Comparison of ENCODE assay signal across 28 cellular contexts in the genomic region with DNA sequence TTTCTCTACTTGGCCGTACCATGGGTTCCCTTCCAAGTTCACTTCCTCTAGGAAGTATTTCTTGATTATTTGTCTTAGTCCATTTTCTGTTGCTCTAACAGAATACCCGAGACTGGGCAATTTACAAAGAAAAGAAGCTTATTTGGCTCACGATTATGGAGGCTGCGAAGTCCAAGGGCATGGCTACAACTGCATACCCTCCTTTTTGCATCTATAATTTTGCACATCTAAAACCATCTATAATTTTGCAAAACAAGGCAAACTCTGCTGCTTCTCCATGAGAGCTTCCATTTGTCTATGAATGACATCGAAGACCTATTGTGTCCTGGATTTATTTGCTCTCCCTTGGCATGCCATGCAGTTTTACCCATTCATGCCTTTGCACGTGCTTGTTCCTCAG.
"Had no signal": no experiment of that assay in that cellular context is flagged by ENCODE, and none has a peak within 500 bp of the region (broad histone marks: within the 10 kb centered on the region; RNA-seq: fewer than 3 reads in every experiment).

No MANE protein-coding gene starts in this region.

- H3K4me1 Mint-ChIP-seq: endodermal cell had no signal

- H3K4me3 ChIP-seq: colonic mucosa, coronary artery, dorsolateral prefrontal cortex, esophagus muscularis mucosa, esophagus squamous epithelium, gastrocnemius medialis, gastroesophageal sphincter, heart left ventricle, heart right ventricle had no signal

- H3K36me3 ChIP-seq: colonic mucosa, esophagus squamous epithelium, gastrocnemius medialis, heart left ventricle, heart right ventricle had no signal

- H3K4me3 Mint-ChIP-seq: dendritic cell treated with granulocyte-macrophage colony-stimulating factor and Interleukin-4, amounts not matched to agents 40 ng/mL and 50 ng/mL, for 4 days; effector memory CD8-positive, alpha-beta T cell; endodermal cell had no signal

- ATAC-seq: effector memory CD8-positive, alpha-beta T cell; foreskin keratinocyte; gastrocnemius medialis; gastroesophageal sphincter; heart left ventricle; heart right ventricle had no signal

- FAIRE-seq: colon, endometrium, endothelial cell of umbilical vein, frontal cortex had no signal

- H3K27me3 Mint-ChIP-seq: effector memory CD8-positive, alpha-beta T cell had no signal

- H3K4me1 ChIP-seq: colonic mucosa had no signal

- H3K27me3 ChIP-seq: colonic mucosa, dorsolateral prefrontal cortex, esophagus muscularis mucosa, foreskin keratinocyte, gastrocnemius medialis, gastroesophageal sphincter, heart left ventricle, heart right ventricle had no signal

- H3K9me3 Mint-ChIP-seq: dendritic cell treated with granulocyte-macrophage colony-stimulating factor and Interleukin-4, amounts not matched to agents 40 ng/mL and 50 ng/mL, for 4 days; effector memory CD8-positive, alpha-beta T cell; endodermal cell had no signal

- H3K27ac Mint-ChIP-seq: dendritic cell treated with granulocyte-macrophage colony-stimulating factor and Interleukin-4, amounts not matched to agents 40 ng/mL and 50 ng/mL, for 4 days; effector memory CD8-positive, alpha-beta T cell; endodermal cell had no signal

- H3K27ac ChIP-seq: colonic mucosa, coronary artery, dorsolateral prefrontal cortex, epithelial cell of prostate, esophagus muscularis mucosa, esophagus squamous epithelium, foreskin keratinocyte, gastrocnemius medialis, gastroesophageal sphincter, heart left ventricle, heart right ventricle had no signal

- H3K9me3 ChIP-seq: colonic mucosa, esophagus muscularis mucosa, esophagus squamous epithelium, gastrocnemius medialis, gastroesophageal sphincter, heart left ventricle, heart right ventricle had no signal

- DNase-seq: colonic mucosa; cortex of kidney; dermis blood vessel endothelial cell; dorsolateral prefrontal cortex; effector CD4-positive, alpha-beta T cell; effector CD8-positive, alpha-beta T cell; effector memory CD4-positive, alpha-beta T cell; effector memory CD8-positive, alpha-beta T cell; endodermal cell; erythroblast; esophagus squamous epithelium; foreskin fibroblast; foreskin keratinocyte; foreskin melanocyte; gastrocnemius medialis; glutamatergic neuron; head of caudate nucleus; heart left ventricle; heart right ventricle had no signal
